15 cellular contexts compared by ENCODE assay signal in the genomic region with DNA sequence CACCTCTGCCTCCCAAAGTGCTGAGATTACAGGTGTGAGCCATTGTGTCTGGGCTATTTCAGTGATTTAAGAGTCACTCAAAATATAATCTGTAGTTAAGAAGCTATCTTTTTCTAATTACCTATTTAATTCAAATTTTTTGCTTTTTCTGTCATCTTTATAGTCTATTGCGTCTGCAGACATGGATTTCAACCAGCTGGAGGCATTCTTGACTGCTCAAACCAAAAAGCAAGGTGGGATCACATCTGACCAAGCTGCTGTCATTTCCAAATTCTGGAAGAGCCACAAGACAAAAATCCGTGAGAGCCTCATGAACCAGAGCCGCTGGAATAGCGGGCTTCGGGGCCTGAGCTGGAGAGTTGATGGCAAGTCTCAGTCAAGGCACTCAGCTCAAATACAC.
"Had no signal": no experiment of that assay in that cellular context is flagged by ENCODE, and none has a peak within 500 bp of the region (broad histone marks: within the 10 kb centered on the region; RNA-seq: fewer than 3 reads in every experiment).

No MANE protein-coding gene starts in this region.

- H3K4me3 ChIP-seq: esophagus muscularis mucosa, gastrocnemius medialis, sigmoid colon, skin epidermis, testis, transverse colon had no signal

- H3K27me3 ChIP-seq: esophagus muscularis mucosa, gastrocnemius medialis, sigmoid colon, testis, transverse colon had no signal

- H3K4me1 ChIP-seq: sigmoid colon, testis had no signal

- ATAC-seq: gastrocnemius medialis; left colon; naive thymus-derived CD4-positive, alpha-beta T cell; stimulated activated naive B cell treated with anti-CD40 and anti-IgM and Interleukin-4, amounts not matched to agents 10 μg/mL and 1 μg/mL and 100 μg/mL, for 72 hours; stimulated activated naive CD8-positive, alpha-beta T cell treated with anti-CD3 and anti-CD28 coated beads, Interleukin-15, amount 100 ng/mL, for 72 hours had no signal

- H3K9me3 ChIP-seq: esophagus muscularis mucosa, gastrocnemius medialis, sigmoid colon, testis, transverse colon had no signal

- H3K4me3 Mint-ChIP-seq: naive thymus-derived CD4-positive, alpha-beta T cell; stimulated activated naive B cell treated with anti-CD40 and anti-IgM and Interleukin-4, amounts not matched to agents 10 μg/mL and 1 μg/mL and 100 μg/mL, for 72 hours; stimulated activated naive CD8-positive, alpha-beta T cell treated with anti-CD3 and anti-CD28 coated beads, Interleukin-15, amount 100 ng/mL, for 72 hours had no signal

- DNase-seq: effector memory CD4-positive, alpha-beta T cell; gastrocnemius medialis; left colon; naive thymus-derived CD4-positive, alpha-beta T cell; posterior cingulate gyrus; sigmoid colon; stimulated activated CD4-positive, alpha-beta T cell treated with anti-CD3 and anti-CD28 coated beads, Interleukin-2, amount 100 ng/mL, for 24 hours; stimulated activated CD4-positive, alpha-beta T cell treated with anti-CD3 and anti-CD28 coated beads, Interleukin-4, amount 100 ng/mL, for 4 hours; stimulated activated naive B cell treated with anti-CD40 and anti-IgM and Interleukin-4, amounts not matched to agents 10 μg/mL and 1 μg/mL and 100 μg/mL, for 72 hours; stimulated activated naive CD8-positive, alpha-beta T cell treated with anti-CD3 and anti-CD28 coated beads, Interleukin-15, amount 100 ng/mL, for 72 hours; testis; transverse colon had no signal

- H3K27ac ChIP-seq: epithelial cell of prostate, esophagus muscularis mucosa, gastrocnemius medialis, sigmoid colon, skin epidermis, testis, transverse colon had no signal

- H3K27me3 Mint-ChIP-seq: naive thymus-derived CD4-positive, alpha-beta T cell; stimulated activated naive B cell treated with anti-CD40 and anti-IgM and Interleukin-4, amounts not matched to agents 10 μg/mL and 1 μg/mL and 100 μg/mL, for 72 hours; stimulated activated naive CD8-positive, alpha-beta T cell treated with anti-CD3 and anti-CD28 coated beads, Interleukin-15, amount 100 ng/mL, for 72 hours had no signal

- H3K9me3 Mint-ChIP-seq: stimulated activated naive CD8-positive, alpha-beta T cell treated with anti-CD3 and anti-CD28 coated beads, Interleukin-15, amount 100 ng/mL, for 72 hours had no signal

- H3K27ac Mint-ChIP-seq: naive thymus-derived CD4-positive, alpha-beta T cell; stimulated activated naive B cell treated with anti-CD40 and anti-IgM and Interleukin-4, amounts not matched to agents 10 μg/mL and 1 μg/mL and 100 μg/mL, for 72 hours; stimulated activated naive CD8-positive, alpha-beta T cell treated with anti-CD3 and anti-CD28 coated beads, Interleukin-15, amount 100 ng/mL, for 72 hours had no signal

- H3K36me3 ChIP-seq: sigmoid colon, transverse colon had no signal
